Comparison of ENCODE assay signal across 8 cellular contexts in the genomic region with DNA sequence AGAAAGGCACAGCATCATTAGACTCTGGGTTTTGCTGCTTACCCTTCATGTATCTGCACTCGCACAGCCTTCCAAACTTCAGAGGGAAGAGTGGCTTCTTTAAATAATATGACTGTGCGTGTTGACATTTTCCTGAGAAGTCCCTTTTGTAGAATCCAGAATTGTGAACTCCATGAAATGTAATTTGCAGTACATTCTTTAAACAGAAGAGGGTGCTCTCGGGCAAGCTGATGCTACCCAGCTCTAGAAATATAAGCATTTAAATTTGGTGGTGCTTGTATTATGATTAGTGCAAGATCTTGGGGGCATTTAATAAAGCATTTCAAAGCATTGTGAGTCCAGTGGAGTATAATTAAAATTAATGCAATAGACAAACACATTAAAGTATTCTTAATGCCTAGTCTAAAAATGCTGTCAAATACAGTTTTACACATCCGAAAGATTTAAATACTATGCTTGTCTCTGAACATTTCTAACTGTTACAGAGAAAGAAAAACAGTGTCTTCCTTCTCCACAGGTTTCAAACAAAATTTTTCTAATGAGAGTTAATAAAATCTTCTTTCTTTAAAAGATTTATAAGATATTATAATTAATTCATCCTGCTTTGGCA. TPM values are rescaled to one million over a fixed set of nuclear protein-coding genes. Genes with fewer than 3 reads are reported as not detected.
DNase-seq lines count a peak whose midpoint lies in the region; ATAC-seq and TF ChIP-seq lines count a peak whose summit lies in the region.

No MANE protein-coding gene starts in this region.

- no peaks in the 10 kb centered on the region for H3K9me3 Mint-ChIP-seq in nephron progenitor cell

- peaks cover 9% of the 10 kb centered on the region for H3K36me3 Mint-ChIP-seq in nephron progenitor cell (ENCODE audit: low read depth)

- H3K4me1 Mint-ChIP-seq in nephron progenitor cell = no peaks in the 10 kb centered on the region

- ATAC-seq in HG03354 (IDR thresholded peaks at IDR 0.05; ENCODE audit: poor library complexity, severe bottlenecking, unreplicated experiment) = peak; percentile 62

- DNase-seq in Daoy (ENCODE audit: low read depth) = peak; percentile 20
- peak; percentile 12 for DNase-seq in NOMO-1 treated with dmso at 0.1 percent for 144 hours (lab: John Stamatoyannopoulos, UW; ENCODE audit: unreplicated experiment)
- peak; percentile 4 to 41 for DNase-seq in dermis microvascular lymphatic vessel endothelial cell (ENCODE audit: low read depth in 2 of 2)
- peak; percentile 22 for DNase-seq in nephron progenitor cell
- DNase-seq in GM19238 (ENCODE audit: insufficient read length, low spot score) = no peak
- no peak for DNase-seq in activated T-cell treated with anti-CD3 and anti-CD28 coated beads for 4 hours
- DNase-seq in activated T-cell treated with anti-CD3 and anti-CD28 coated beads, Interleukin-2, amount 50 U/mL, for 1 hour = no peak

- no peaks in the 10 kb centered on the region for H3K27me3 Mint-ChIP-seq in nephron progenitor cell (ENCODE audit: low read depth, poor library complexity)

- H3K4me3 Mint-ChIP-seq in nephron progenitor cell = no peak overlapping the region

- peak; percentile 75 for TF ChIP-seq CTCF in nephron progenitor cell (IDR thresholded peaks at IDR 0.05)

- H3K27ac Mint-ChIP-seq in nephron progenitor cell = no peak overlapping the region

RNA-seq across cellular contexts. Expression of a gene that starts 17.3 kb away (rescaled TPM):
- not detected in 2 replicates for total RNA-seq in Daoy (2014; rRNA removed; shearing (Covaris generic))
- 0.13 TPM in 2 replicates for total RNA-seq in dermis microvascular lymphatic vessel endothelial cell

Comparison
In these comparisons a context has a peak if more than half of its experiments do, and no peak if none do; other contexts are left out.
1. DNase-seq: peak in Daoy (single experiment), NOMO-1 treated with dmso at 0.1 percent for 144 hours (single experiment), dermis microvascular lymphatic vessel endothelial cell (2 of 2) and nephron progenitor cell (single experiment); none in GM19238 (single experiment), activated T-cell treated with anti-CD3 and anti-CD28 coated beads for 4 hours (single experiment) and activated T-cell treated with anti-CD3 and anti-CD28 coated beads, Interleukin-2, amount 50 U/mL, for 1 hour (single experiment).